Comparison of ENCODE assay signal across 28 cellular contexts in the genomic region with DNA sequence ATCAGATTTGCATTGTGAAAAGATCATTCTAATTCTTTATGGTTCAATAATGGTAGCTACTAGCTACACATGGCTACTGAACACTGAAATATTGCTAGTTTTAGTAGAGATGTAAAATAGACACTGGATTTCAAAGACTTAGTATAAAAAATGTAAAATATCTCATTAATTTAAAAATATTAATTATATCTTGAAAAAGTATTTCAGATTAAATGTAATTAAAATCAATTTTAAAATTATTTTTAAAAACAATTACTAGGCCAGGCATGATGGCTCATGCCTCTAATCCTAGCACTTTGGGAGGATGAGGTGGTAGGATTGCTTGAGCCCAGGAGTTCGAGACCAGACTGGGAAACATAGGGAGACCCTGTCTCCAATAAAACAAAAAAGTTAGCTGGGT.
"Had no signal": no experiment of that assay in that cellular context is flagged by ENCODE, and none has a peak within 500 bp of the region (broad histone marks: within the 10 kb centered on the region; RNA-seq: fewer than 3 reads in every experiment).

No MANE protein-coding gene starts in this region.

- H3K27ac Mint-ChIP-seq: stimulated activated effector memory CD8-positive, alpha-beta T cell treated with anti-CD3 and anti-CD28 coated beads, Interleukin-12 subunit alpha, Interleukin-12 subunit beta, amount 100 ng/mL, for 72 hours; stimulated activated memory B cell treated with anti-CD40 and anti-IgM and Interleukin-4, amounts not matched to agents 10 μg/mL and 1 μg/mL and 100 μg/mL, for 72 hours; stimulated activated naive B cell treated with anti-CD40 and anti-IgM and Interleukin-4, amounts not matched to agents 10 μg/mL and 1 μg/mL and 100 μg/mL, for 72 hours; stimulated activated naive CD8-positive, alpha-beta T cell treated with anti-CD3 and anti-CD28 coated beads, Interleukin-15, amount 100 ng/mL, for 72 hours; stimulated activated naive CD8-positive, alpha-beta T cell treated with anti-CD3 and anti-CD28 coated beads, Interleukin-15, Interleukin-2, amounts not matched to agents 100 ng/mL and 50 ng/mL, for 24 hours; type B pancreatic cell had no signal

- H3K9me3 ChIP-seq: stomach, suprapubic skin, testis, thoracic aorta, thyroid gland, transverse colon, upper lobe of left lung, upper lobe of right lung, uterus, vagina had no signal

- H3K4me3 ChIP-seq: stomach, suprapubic skin, testis, thoracic aorta, thyroid gland, tibial artery, tibial nerve, transverse colon, upper lobe of left lung, upper lobe of right lung, uterus, vagina had no signal

- H3K4me3 Mint-ChIP-seq: stimulated activated effector memory CD8-positive, alpha-beta T cell treated with anti-CD3 and anti-CD28 coated beads, Interleukin-12 subunit alpha, Interleukin-12 subunit beta, amount 100 ng/mL, for 72 hours; stimulated activated memory B cell treated with anti-CD40 and anti-IgM and Interleukin-4, amounts not matched to agents 10 μg/mL and 1 μg/mL and 100 μg/mL, for 72 hours; stimulated activated naive B cell treated with anti-CD40 and anti-IgM and Interleukin-4, amounts not matched to agents 10 μg/mL and 1 μg/mL and 100 μg/mL, for 72 hours; stimulated activated naive CD8-positive, alpha-beta T cell treated with anti-CD3 and anti-CD28 coated beads, Interleukin-15, amount 100 ng/mL, for 72 hours; stimulated activated naive CD8-positive, alpha-beta T cell treated with anti-CD3 and anti-CD28 coated beads, Interleukin-15, Interleukin-2, amounts not matched to agents 100 ng/mL and 50 ng/mL, for 24 hours; type B pancreatic cell had no signal

- H3K4me1 ChIP-seq: stomach, testis, transverse colon, uterus, vagina had no signal

- H3K27me3 ChIP-seq: suprapubic skin, testis, thyroid gland, tibial artery, tibial nerve, transverse colon, upper lobe of left lung, upper lobe of right lung, uterus, vagina had no signal

- H3K4me1 Mint-ChIP-seq: stimulated activated effector memory CD8-positive, alpha-beta T cell treated with anti-CD3 and anti-CD28 coated beads, Interleukin-12 subunit alpha, Interleukin-12 subunit beta, amount 100 ng/mL, for 72 hours; stimulated activated memory B cell treated with anti-CD40 and anti-IgM and Interleukin-4, amounts not matched to agents 10 μg/mL and 1 μg/mL and 100 μg/mL, for 72 hours; stimulated activated naive B cell treated with anti-CD40 and anti-IgM and Interleukin-4, amounts not matched to agents 10 μg/mL and 1 μg/mL and 100 μg/mL, for 72 hours; stimulated activated naive CD8-positive, alpha-beta T cell treated with anti-CD3 and anti-CD28 coated beads, Interleukin-15, amount 100 ng/mL, for 72 hours had no signal

- DNase-seq: stimulated activated CD4-positive, alpha-beta T cell treated with anti-CD3 and anti-CD28 coated beads, Interleukin-2, amount 100 ng/mL, for 48 hours; stimulated activated CD4-positive, alpha-beta T cell treated with anti-CD3 and anti-CD28 coated beads, Interleukin-4, amount 100 ng/mL, for 1 hour; stimulated activated CD4-positive, alpha-beta T cell treated with anti-CD3 and anti-CD28 coated beads, Interleukin-4, amount 100 ng/mL, for 24 hours; stimulated activated CD4-positive, alpha-beta T cell treated with anti-CD3 and anti-CD28 coated beads, Interleukin-4, amount 100 ng/mL, for 4 hours; stimulated activated CD8-positive, alpha-beta memory T cell treated with anti-CD3 and anti-CD28 coated beads, Interleukin-4, amount 100 ng/mL, for 48 hours; stimulated activated naive B cell treated with anti-CD40 and anti-IgM and Interleukin-4, amounts not matched to agents 10 μg/mL and 1 μg/mL and 100 μg/mL, for 72 hours; stimulated activated naive CD4-positive, alpha-beta T cell; stimulated activated naive CD4-positive, alpha-beta T cell treated with Interleukin-2 at 50 U/mL for 16 hours; stimulated activated naive CD8-positive, alpha-beta T cell treated with anti-CD3 and anti-CD28 coated beads, Interleukin-15, amount 100 ng/mL, for 72 hours; stimulated activated naive CD8-positive, alpha-beta T cell treated with anti-CD3 and anti-CD28 coated beads, Interleukin-15, Interleukin-2, amounts not matched to agents 100 U/mL and 50 U/mL, for 24 hours; stomach; substantia nigra; testis; thyroid gland; tibial artery; transverse colon; trophoblast cell; upper lobe of left lung; upper lobe of right lung; uterus had no signal

- H3K36me3 ChIP-seq: stomach, suprapubic skin, thoracic aorta, thyroid gland, tibial artery, tibial nerve, transverse colon, upper lobe of left lung, upper lobe of right lung, uterus, vagina had no signal

- H3K27ac ChIP-seq: stomach, suprapubic skin, testis, thoracic aorta, thyroid gland, tibial artery, tibial nerve, transverse colon, upper lobe of left lung, upper lobe of right lung, uterus, vagina had no signal

- ATAC-seq: stimulated activated effector memory CD8-positive, alpha-beta T cell treated with anti-CD3 and anti-CD28 coated beads, Interleukin-12 subunit alpha, Interleukin-12 subunit beta, amount 100 ng/mL, for 72 hours; stimulated activated memory B cell treated with anti-CD40 and anti-IgM and Interleukin-4, amounts not matched to agents 10 μg/mL and 1 μg/mL and 100 μg/mL, for 72 hours; stimulated activated naive B cell treated with anti-CD40 and anti-IgM and Interleukin-4, amounts not matched to agents 10 μg/mL and 1 μg/mL and 100 μg/mL, for 72 hours; stimulated activated naive CD8-positive, alpha-beta T cell treated with anti-CD3 and anti-CD28 coated beads, Interleukin-15, amount 100 ng/mL, for 72 hours; stimulated activated naive CD8-positive, alpha-beta T cell treated with anti-CD3 and anti-CD28 coated beads, Interleukin-15, Interleukin-2, amounts not matched to agents 100 U/mL and 50 U/mL, for 24 hours; upper lobe of right lung had no signal

- H3K36me3 Mint-ChIP-seq: stimulated activated effector memory CD8-positive, alpha-beta T cell treated with anti-CD3 and anti-CD28 coated beads, Interleukin-12 subunit alpha, Interleukin-12 subunit beta, amount 100 ng/mL, for 72 hours; stimulated activated memory B cell treated with anti-CD40 and anti-IgM and Interleukin-4, amounts not matched to agents 10 μg/mL and 1 μg/mL and 100 μg/mL, for 72 hours; type B pancreatic cell had no signal
